Comparison of ENCODE assay signal across 18 cellular contexts in the genomic region with DNA sequence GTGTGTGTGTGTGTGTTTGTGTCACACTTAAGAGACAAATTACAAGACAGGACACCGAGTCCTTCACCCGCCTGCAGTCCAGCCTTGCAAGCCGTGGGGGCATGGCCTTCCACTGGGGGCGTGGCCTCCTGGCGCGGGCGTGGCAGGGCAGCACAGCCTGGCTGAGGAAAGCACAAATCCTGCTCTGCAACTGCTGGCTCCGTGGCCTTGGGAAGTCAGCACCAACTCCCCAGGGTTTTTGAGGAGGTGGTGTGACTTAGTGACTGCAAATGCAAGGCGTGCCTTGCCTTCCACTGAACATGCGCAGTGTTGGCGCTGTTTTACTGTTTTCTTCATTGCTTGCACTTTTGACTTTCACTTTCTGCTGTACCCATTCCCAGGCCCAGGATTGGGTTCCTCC. TPM values are rescaled to one million over a fixed set of nuclear protein-coding genes. Genes with fewer than 3 reads are reported as not detected.
DNase-seq lines count a peak whose midpoint lies in the region; ATAC-seq and TF ChIP-seq lines count a peak whose summit lies in the region.
"Had no signal": no experiment of that assay in that cellular context is flagged by ENCODE, and none has a peak within 500 bp of the region (broad histone marks: within the 10 kb centered on the region; RNA-seq: fewer than 3 reads in every experiment).

No MANE protein-coding gene starts in this region.

- in situ Hi-C loops in ACHN (cut with HindIII; ENCODE audit: low pct_ligation_motif_present, low pct_unique_long_range_greater_than_20kb, low sequenced_read_pairs): no loop called here

- no peak overlapping the region for H3K9ac ChIP-seq in H9 (ENCODE audit: extremely low read depth, insufficient read length, low read length)

- H3T11ph ChIP-seq in H9 (ENCODE audit: low read length): no peak overlapping the region

- no peaks in the 10 kb centered on the region for H3K9me3 ChIP-seq in H9 (ENCODE audit: control insufficient read depth, low read depth, low read length)
- H3K9me3 ChIP-seq: gastrocnemius medialis had no signal

- WGBS in H9 (ENCODE audit: extremely low coverage, insufficient read length, low lambda C conversion rate): no CpG with 5 or more reads among the region's 11 CpGs

- H3K14ac ChIP-seq in H9 (ENCODE audit: insufficient read depth, low read length): no peak overlapping the region; the same call in 1 of the 2 replicates

- H3K18ac ChIP-seq in H9 (ENCODE audit: insufficient read length, low read depth, low read length): no peak overlapping the region

- no peak overlapping the region for H2AK5ac ChIP-seq in H9 (ENCODE audit: insufficient read length, low read length)

- no peak overlapping the region for H4K91ac ChIP-seq in H9 (ENCODE audit: insufficient read length, low read depth, low read length)

- no peak overlapping the region for H3K27ac Mint-ChIP-seq in H9
- H3K27ac Mint-ChIP-seq in naive thymus-derived CD8-positive, alpha-beta T cell: no peak overlapping the region
- H3K27ac Mint-ChIP-seq: immature natural killer cell had no signal

- H2BK12ac ChIP-seq in H9 (ENCODE audit: insufficient read length, low read depth, low read length): no peak overlapping the region

- no peaks in the 10 kb centered on the region for H3K27me3 ChIP-seq in H9 (ENCODE audit: insufficient read depth, low read length)

- no peaks in the 10 kb centered on the region for H3K79me1 ChIP-seq in H9 (ENCODE audit: insufficient read depth, low read depth, low read length, poor library complexity, severe bottlenecking)

- no peaks in the 10 kb centered on the region for H3K4me1 Mint-ChIP-seq in H9
- no peaks in the 10 kb centered on the region for H3K4me1 Mint-ChIP-seq in naive thymus-derived CD8-positive, alpha-beta T cell
- H3K4me1 Mint-ChIP-seq: immature natural killer cell had no signal

- peaks cover 9 to 46% of the 10 kb centered on the region in 2 experiments for H3K9me3 Mint-ChIP-seq in H9
- H3K9me3 Mint-ChIP-seq in naive thymus-derived CD8-positive, alpha-beta T cell: peaks cover 0 to 12% (median 0%) of the 10 kb centered on the region in 9 donors

- ATAC-seq in left colon (peak; percentile 96), GM18519 (IDR thresholded peaks at IDR 0.05; ENCODE audit: low FRiP score, unreplicated experiment) (no peak)
- no peak for ATAC-seq in naive thymus-derived CD8-positive, alpha-beta T cell
- ATAC-seq: gastrocnemius medialis had no signal

- no peaks in the 10 kb centered on the region for H3K36me3 Mint-ChIP-seq in H9 (ENCODE audit: insufficient read depth in 1 of 3, low read depth in 3 of 3)
- no peaks in the 10 kb centered on the region for H3K36me3 Mint-ChIP-seq in naive thymus-derived CD8-positive, alpha-beta T cell
- H3K36me3 Mint-ChIP-seq: immature natural killer cell had no signal

- no peak overlapping the region for H2AFZ ChIP-seq in H9 (ENCODE audit: low read length)

- no peak overlapping the region for H3K4me3 Mint-ChIP-seq in H9
- H3K4me3 Mint-ChIP-seq in naive thymus-derived CD8-positive, alpha-beta T cell: no peak overlapping the region
- H3K4me3 Mint-ChIP-seq: immature natural killer cell had no signal

- no peak overlapping the region for H2BK120ac ChIP-seq in H9 (ENCODE audit: low read depth, low read length, poor library complexity, severe bottlenecking)

- POLR2A ChIA-PET in naive thymus-derived CD8-positive, alpha-beta T cell (lab: Charles Lee): no interaction called here

- H3K27ac ChIP-seq in H9 (ENCODE audit: insufficient read length, low read depth, low read length): no peak overlapping the region
- H3K27ac ChIP-seq: gastrocnemius medialis, spleen had no signal

- H3K56ac ChIP-seq in H9 (ENCODE audit: insufficient read length, low read depth, low read length): no peak overlapping the region

- H3K4ac ChIP-seq in H9 (ENCODE audit: low read depth, low read length): no peak overlapping the region

- H3K27me3 Mint-ChIP-seq in H9 (ENCODE audit: low read depth): peaks cover 22% of the 10 kb centered on the region
- H3K27me3 Mint-ChIP-seq in naive thymus-derived CD8-positive, alpha-beta T cell: peaks cover 16 to 52% (median 29%) of the 10 kb centered on the region in 5 donors

- no peaks in the 10 kb centered on the region for H4K20me1 ChIP-seq in H9 (ENCODE audit: control insufficient read depth, insufficient read depth, insufficient read length)

- no peaks in the 10 kb centered on the region for H3K4me1 ChIP-seq in H9 (ENCODE audit: insufficient read depth, low read length)
- H3K4me1 ChIP-seq: gastrocnemius medialis, spleen had no signal

- no peak overlapping the region for H4K8ac ChIP-seq in H9 (replicated peaks; ENCODE audit: insufficient read length, low read depth, low read length)

- no peak overlapping the region for H2BK15ac ChIP-seq in H9 (ENCODE audit: low read depth, low read length)

- no peak for TF ChIP-seq CTCF in H9 (conservative IDR thresholded peaks at IDR 0.05)

- DNase-seq in NCI-H1105 treated with DMSO at 0.1 percent for 48 hours (lab: John Stamatoyannopoulos, UW) (peak; percentile 7), NCI-H1105 (lab: John Stamatoyannopoulos, UW) (no peak), H9 (peak; percentile 52), RKO (ENCODE audit: low spot score) (peak; percentile 77), left colon (peak; percentile 68 to 79), ACHN (no peak)
- DNase-seq in naive thymus-derived CD8-positive, alpha-beta T cell: no peak
- DNase-seq: 8988T; activated gamma-delta T cell treated with Interleukin-2 at 50 U/mL for 16 hours; COR-L47; effector CD8-positive, alpha-beta T cell; gastrocnemius medialis; immature natural killer cell; mesendoderm; spleen; substantia nigra; T-helper 9 cell had no signal

- intact Hi-C loops in left colon (cut with DNase I, micrococcal nuclease): no loop called here

- H3K23me2 ChIP-seq in H9 (ENCODE audit: insufficient read length, low read depth, low read length, poor library complexity, severe bottlenecking): no peaks in the 10 kb centered on the region

- no peak overlapping the region for H4K5ac ChIP-seq in H9 (ENCODE audit: insufficient read length, low read depth, low read length)

- H2BK20ac ChIP-seq in H9 (ENCODE audit: low read depth, low read length, poor library complexity, severe bottlenecking): no peak overlapping the region

- no peak overlapping the region for H3K4me2 ChIP-seq in H9 (ENCODE audit: insufficient read depth, insufficient read length, low read length)

- H3K79me2 ChIP-seq in H9 (ENCODE audit: insufficient read depth, low read length): no peaks in the 10 kb centered on the region

- H2BK5ac ChIP-seq in H9 (ENCODE audit: insufficient read length, low read length): no peak overlapping the region

- H3K23ac ChIP-seq in H9 (ENCODE audit: insufficient read length, low read depth, low read length): no peak overlapping the region

RNA-seq across cellular contexts. Expression of gene BMS1, which starts 12.9 kb away (rescaled TPM):
- total RNA-seq in H9 (2021) (42.8 and 44.2 TPM in 2 replicates), left colon (10 to 100 TPM; 10.6 to 13.2 TPM)
- 10 to 100 TPM; 18.7 to 19.6 TPM for total RNA-seq in naive thymus-derived CD8-positive, alpha-beta T cell
- polyA plus RNA-seq in naive thymus-derived CD8-positive, alpha-beta T cell: 10 to 100 TPM in 2 of 3 donors, 1 to 10 TPM in 1; 9.4 to 19.3 (median 13.6) TPM

Comparison
In these comparisons a context has a peak if more than half of its experiments do, and no peak if none do; other contexts are left out.
1. DNase-seq: peak in NCI-H1105 treated with DMSO at 0.1 percent for 48 hours (single experiment), H9 (single experiment), RKO (single experiment) and left colon (2 of 2); none in NCI-H1105 (single experiment), naive thymus-derived CD8-positive, alpha-beta T cell (0 of 10) and ACHN (single experiment).